1 cellular context compared by ENCODE assay signal in the genomic region with DNA sequence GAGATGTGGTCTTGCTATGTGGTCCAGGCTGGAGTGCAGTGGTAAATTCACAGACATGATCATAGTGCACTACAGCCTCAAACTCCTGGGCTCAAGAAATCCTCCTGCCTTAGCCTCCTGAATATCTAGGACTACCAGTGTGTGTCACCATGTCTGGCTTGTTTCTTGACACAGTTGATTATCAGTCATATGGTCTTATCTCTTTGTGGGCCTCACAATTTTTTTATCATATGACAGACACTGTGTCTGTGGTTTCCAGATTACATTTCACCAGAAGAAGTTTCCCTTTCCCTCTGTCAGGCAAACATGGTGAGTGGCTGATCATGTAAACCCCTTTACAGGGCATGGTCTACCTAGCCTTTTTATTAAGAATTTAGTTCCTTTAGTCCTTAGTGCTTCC.
A peak's percentile ranks its signal among the peaks of the same experiment; 100 is the strongest.
TF ChIP-seq lines count a peak whose summit lies in the region.

No MANE protein-coding gene starts in this region.

TF ChIP-seq in K562, 482 proteins besides CTCF, POLR2A, EP300 and RAD21 (continued from another document and continues in another):
- TF ChIP-seq, protein P1, sequence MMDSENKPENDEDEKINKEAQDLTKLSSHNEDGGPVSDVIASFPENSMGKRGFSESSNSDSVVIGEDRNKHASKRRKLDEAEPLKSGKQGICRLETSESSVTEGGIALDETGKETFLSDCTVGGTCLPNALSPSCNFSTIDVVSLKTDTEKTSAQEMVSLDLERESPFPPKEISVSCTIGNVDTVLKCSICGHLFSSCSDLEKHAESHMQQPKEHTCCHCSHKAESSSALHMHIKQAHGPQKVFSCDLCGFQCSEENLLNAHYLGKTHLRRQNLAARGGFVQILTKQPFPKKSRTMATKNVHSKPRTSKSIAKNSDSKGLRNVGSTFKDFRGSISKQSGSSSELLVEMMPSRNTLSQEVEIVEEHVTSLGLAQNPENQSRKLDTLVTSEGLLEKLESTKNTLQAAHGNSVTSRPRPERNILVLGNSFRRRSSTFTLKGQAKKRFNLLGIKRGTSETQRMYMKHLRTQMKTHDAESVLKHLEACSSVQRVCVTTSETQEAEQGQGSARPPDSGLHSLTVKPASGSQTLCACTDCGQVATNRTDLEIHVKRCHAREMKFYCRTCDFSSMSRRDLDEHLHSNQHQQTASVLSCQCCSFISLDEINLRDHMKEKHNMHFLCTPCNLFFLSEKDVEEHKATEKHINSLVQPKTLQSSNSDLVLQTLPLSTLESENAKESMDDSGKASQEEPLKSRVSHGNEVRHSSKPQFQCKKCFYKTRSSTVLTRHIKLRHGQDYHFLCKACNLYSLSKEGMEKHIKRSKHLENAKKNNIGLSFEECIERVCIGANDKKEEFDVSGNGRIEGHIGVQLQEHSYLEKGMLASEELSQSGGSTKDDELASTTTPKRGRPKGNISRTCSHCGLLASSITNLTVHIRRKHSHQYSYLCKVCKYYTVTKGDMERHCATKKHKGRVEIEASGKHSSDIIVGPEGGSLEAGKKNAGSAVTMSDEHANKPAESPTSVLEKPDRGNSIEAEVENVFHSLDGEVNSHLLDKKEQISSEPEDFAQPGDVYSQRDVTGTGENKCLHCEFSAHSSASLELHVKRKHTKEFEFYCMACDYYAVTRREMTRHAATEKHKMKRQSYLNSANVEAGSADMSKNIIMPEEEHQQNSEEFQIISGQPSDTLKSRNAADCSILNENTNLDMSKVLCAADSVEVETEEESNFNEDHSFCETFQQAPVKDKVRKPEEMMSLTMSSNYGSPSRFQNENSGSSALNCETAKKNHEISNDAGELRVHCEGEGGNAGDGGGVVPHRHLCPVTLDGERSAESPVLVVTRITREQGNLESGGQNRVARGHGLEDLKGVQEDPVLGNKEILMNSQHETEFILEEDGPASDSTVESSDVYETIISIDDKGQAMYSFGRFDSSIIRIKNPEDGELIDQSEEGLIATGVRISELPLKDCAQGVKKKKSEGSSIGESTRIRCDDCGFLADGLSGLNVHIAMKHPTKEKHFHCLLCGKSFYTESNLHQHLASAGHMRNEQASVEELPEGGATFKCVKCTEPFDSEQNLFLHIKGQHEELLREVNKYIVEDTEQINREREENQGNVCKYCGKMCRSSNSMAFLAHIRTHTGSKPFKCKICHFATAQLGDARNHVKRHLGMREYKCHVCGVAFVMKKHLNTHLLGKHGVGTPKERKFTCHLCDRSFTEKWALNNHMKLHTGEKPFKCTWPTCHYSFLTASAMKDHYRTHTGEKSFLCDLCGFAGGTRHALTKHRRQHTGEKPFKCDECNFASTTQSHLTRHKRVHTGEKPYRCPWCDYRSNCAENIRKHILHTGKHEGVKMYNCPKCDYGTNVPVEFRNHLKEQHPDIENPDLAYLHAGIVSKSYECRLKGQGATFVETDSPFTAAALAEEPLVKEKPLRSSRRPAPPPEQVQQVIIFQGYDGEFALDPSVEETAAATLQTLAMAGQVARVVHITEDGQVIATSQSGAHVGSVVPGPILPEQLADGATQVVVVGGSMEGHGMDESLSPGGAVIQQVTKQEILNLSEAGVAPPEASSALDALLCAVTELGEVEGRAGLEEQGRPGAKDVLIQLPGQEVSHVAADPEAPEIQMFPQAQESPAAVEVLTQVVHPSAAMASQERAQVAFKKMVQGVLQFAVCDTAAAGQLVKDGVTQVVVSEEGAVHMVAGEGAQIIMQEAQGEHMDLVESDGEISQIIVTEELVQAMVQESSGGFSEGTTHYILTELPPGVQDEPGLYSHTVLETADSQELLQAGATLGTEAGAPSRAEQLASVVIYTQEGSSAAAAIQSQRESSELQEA (IDR thresholded peaks at IDR 0.05; ENCODE audit: low read depth) = no peak
- TF ChIP-seq ZNF766 (CRISPR knock-in tag; conservative IDR thresholded peaks at IDR 0.05) (peak; percentile 82), KDM5B (IDR thresholded peaks at IDR 0.05; ENCODE audit: insufficient replicate concordance, low read depth, low read length) (no peak), TRIM28 (IDR thresholded peaks at IDR 0.05) (no peak), HNRNPK (IDR thresholded peaks at IDR 0.05; ENCODE audit: low read depth, low read length, poor library complexity, severe bottlenecking) (no peak), RBM22 (IDR thresholded peaks at IDR 0.05; ENCODE audit: low read depth, low read length, poor library complexity, severe bottlenecking) (no peak), ZNF778 (CRISPR knock-in tag; IDR thresholded peaks at IDR 0.05) (no peak), KDM2B (CRISPR knock-in tag; IDR thresholded peaks at IDR 0.05) (no peak), KHSRP (IDR thresholded peaks at IDR 0.05) (no peak), PURB (CRISPR knock-in tag; IDR thresholded peaks at IDR 0.05; ENCODE audit: low read depth) (no peak), NFIC (IDR thresholded peaks at IDR 0.05) (peak; percentile 71), ZNF696 (CRISPR knock-in tag; conservative IDR thresholded peaks at IDR 0.05) (no peak), PTBP1 (IDR thresholded peaks at IDR 0.05; ENCODE audit: low read depth, low read length) (no peak), GATAD2A (IDR thresholded peaks at IDR 0.05) (no peak), ATF7 (IDR thresholded peaks at IDR 0.05) (no peak), CBFA2T3 (IDR thresholded peaks at IDR 0.05) (peak; percentile 93), ZNF583 (CRISPR knock-in tag; IDR thresholded peaks at IDR 0.05) (no peak), SRSF1 (IDR thresholded peaks at IDR 0.05; ENCODE audit: low read depth, low read length) (no peak), POLR2AphosphoS2 (IDR thresholded peaks at IDR 0.05; ENCODE audit: low read length) (no peak), XRCC4 (IDR thresholded peaks at IDR 0.05; ENCODE audit: extremely low read depth, insufficient read depth, insufficient read length) (no peak)
- TF ChIP-seq, protein P2, sequence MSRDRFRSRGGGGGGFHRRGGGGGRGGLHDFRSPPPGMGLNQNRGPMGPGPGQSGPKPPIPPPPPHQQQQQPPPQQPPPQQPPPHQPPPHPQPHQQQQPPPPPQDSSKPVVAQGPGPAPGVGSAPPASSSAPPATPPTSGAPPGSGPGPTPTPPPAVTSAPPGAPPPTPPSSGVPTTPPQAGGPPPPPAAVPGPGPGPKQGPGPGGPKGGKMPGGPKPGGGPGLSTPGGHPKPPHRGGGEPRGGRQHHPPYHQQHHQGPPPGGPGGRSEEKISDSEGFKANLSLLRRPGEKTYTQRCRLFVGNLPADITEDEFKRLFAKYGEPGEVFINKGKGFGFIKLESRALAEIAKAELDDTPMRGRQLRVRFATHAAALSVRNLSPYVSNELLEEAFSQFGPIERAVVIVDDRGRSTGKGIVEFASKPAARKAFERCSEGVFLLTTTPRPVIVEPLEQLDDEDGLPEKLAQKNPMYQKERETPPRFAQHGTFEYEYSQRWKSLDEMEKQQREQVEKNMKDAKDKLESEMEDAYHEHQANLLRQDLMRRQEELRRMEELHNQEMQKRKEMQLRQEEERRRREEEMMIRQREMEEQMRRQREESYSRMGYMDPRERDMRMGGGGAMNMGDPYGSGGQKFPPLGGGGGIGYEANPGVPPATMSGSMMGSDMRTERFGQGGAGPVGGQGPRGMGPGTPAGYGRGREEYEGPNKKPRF (IDR thresholded peaks at IDR 0.05; ENCODE audit: low read depth, low read length) = no peak
- TF ChIP-seq, protein P3, sequence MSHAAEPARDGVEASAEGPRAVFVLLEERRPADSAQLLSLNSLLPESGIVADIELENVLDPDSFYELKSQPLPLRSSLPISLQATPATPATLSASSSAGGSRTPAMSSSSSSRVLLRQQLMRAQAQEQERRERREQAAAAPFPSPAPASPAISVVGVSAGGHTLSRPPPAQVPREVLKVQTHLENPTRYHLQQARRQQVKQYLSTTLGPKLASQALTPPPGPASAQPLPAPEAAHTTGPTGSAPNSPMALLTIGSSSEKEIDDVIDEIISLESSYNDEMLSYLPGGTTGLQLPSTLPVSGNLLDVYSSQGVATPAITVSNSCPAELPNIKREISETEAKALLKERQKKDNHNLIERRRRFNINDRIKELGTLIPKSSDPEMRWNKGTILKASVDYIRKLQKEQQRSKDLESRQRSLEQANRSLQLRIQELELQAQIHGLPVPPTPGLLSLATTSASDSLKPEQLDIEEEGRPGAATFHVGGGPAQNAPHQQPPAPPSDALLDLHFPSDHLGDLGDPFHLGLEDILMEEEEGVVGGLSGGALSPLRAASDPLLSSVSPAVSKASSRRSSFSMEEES (CRISPR knock-in tag; IDR thresholded peaks at IDR 0.05) = peak; percentile 12; the same call in 1 of the 2 replicates
- TF ChIP-seq, protein P4, sequence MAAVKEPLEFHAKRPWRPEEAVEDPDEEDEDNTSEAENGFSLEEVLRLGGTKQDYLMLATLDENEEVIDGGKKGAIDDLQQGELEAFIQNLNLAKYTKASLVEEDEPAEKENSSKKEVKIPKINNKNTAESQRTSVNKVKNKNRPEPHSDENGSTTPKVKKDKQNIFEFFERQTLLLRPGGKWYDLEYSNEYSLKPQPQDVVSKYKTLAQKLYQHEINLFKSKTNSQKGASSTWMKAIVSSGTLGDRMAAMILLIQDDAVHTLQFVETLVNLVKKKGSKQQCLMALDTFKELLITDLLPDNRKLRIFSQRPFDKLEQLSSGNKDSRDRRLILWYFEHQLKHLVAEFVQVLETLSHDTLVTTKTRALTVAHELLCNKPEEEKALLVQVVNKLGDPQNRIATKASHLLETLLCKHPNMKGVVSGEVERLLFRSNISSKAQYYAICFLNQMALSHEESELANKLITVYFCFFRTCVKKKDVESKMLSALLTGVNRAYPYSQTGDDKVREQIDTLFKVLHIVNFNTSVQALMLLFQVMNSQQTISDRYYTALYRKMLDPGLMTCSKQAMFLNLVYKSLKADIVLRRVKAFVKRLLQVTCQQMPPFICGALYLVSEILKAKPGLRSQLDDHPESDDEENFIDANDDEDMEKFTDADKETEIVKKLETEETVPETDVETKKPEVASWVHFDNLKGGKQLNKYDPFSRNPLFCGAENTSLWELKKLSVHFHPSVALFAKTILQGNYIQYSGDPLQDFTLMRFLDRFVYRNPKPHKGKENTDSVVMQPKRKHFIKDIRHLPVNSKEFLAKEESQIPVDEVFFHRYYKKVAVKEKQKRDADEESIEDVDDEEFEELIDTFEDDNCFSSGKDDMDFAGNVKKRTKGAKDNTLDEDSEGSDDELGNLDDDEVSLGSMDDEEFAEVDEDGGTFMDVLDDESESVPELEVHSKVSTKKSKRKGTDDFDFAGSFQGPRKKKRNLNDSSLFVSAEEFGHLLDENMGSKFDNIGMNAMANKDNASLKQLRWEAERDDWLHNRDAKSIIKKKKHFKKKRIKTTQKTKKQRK (IDR thresholded peaks at IDR 0.05; ENCODE audit: borderline replicate concordance, low read depth, low read length) = no peak
- TF ChIP-seq, protein P5, sequence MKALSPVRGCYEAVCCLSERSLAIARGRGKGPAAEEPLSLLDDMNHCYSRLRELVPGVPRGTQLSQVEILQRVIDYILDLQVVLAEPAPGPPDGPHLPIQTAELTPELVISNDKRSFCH (CRISPR knock-in tag; IDR thresholded peaks at IDR 0.05) = no peak
- TF ChIP-seq, protein P5 (tag; IDR thresholded peaks at IDR 0.05) = no peak
- TF ChIP-seq, protein P6, sequence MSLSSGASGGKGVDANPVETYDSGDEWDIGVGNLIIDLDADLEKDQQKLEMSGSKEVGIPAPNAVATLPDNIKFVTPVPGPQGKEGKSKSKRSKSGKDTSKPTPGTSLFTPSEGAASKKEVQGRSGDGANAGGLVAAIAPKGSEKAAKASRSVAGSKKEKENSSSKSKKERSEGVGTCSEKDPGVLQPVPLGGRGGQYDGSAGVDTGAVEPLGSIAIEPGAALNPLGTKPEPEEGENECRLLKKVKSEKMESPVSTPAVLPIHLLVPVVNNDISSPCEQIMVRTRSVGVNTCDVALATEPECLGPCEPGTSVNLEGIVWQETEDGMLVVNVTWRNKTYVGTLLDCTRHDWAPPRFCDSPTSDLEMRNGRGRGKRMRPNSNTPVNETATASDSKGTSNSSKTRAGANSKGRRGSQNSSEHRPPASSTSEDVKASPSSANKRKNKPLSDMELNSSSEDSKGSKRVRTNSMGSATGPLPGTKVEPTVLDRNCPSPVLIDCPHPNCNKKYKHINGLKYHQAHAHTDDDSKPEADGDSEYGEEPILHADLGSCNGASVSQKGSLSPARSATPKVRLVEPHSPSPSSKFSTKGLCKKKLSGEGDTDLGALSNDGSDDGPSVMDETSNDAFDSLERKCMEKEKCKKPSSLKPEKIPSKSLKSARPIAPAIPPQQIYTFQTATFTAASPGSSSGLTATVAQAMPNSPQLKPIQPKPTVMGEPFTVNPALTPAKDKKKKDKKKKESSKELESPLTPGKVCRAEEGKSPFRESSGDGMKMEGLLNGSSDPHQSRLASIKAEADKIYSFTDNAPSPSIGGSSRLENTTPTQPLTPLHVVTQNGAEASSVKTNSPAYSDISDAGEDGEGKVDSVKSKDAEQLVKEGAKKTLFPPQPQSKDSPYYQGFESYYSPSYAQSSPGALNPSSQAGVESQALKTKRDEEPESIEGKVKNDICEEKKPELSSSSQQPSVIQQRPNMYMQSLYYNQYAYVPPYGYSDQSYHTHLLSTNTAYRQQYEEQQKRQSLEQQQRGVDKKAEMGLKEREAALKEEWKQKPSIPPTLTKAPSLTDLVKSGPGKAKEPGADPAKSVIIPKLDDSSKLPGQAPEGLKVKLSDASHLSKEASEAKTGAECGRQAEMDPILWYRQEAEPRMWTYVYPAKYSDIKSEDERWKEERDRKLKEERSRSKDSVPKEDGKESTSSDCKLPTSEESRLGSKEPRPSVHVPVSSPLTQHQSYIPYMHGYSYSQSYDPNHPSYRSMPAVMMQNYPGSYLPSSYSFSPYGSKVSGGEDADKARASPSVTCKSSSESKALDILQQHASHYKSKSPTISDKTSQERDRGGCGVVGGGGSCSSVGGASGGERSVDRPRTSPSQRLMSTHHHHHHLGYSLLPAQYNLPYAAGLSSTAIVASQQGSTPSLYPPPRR (CRISPR knock-in tag; IDR thresholded peaks at IDR 0.05; ENCODE audit: borderline replicate concordance) = no peak
- TF ChIP-seq, protein P7, sequence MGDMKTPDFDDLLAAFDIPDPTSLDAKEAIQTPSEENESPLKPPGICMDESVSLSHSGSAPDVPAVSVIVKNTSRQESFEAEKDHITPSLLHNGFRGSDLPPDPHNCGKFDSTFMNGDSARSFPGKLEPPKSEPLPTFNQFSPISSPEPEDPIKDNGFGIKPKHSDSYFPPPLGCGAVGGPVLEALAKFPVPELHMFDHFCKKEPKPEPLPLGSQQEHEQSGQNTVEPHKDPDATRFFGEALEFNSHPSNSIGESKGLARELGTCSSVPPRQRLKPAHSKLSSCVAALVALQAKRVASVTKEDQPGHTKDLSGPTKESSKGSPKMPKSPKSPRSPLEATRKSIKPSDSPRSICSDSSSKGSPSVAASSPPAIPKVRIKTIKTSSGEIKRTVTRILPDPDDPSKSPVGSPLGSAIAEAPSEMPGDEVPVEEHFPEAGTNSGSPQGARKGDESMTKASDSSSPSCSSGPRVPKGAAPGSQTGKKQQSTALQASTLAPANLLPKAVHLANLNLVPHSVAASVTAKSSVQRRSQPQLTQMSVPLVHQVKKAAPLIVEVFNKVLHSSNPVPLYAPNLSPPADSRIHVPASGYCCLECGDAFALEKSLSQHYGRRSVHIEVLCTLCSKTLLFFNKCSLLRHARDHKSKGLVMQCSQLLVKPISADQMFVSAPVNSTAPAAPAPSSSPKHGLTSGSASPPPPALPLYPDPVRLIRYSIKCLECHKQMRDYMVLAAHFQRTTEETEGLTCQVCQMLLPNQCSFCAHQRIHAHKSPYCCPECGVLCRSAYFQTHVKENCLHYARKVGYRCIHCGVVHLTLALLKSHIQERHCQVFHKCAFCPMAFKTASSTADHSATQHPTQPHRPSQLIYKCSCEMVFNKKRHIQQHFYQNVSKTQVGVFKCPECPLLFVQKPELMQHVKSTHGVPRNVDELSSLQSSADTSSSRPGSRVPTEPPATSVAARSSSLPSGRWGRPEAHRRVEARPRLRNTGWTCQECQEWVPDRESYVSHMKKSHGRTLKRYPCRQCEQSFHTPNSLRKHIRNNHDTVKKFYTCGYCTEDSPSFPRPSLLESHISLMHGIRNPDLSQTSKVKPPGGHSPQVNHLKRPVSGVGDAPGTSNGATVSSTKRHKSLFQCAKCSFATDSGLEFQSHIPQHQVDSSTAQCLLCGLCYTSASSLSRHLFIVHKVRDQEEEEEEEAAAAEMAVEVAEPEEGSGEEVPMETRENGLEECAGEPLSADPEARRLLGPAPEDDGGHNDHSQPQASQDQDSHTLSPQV (IDR thresholded peaks at IDR 0.05) = no peak
